In the genomic region with DNA sequence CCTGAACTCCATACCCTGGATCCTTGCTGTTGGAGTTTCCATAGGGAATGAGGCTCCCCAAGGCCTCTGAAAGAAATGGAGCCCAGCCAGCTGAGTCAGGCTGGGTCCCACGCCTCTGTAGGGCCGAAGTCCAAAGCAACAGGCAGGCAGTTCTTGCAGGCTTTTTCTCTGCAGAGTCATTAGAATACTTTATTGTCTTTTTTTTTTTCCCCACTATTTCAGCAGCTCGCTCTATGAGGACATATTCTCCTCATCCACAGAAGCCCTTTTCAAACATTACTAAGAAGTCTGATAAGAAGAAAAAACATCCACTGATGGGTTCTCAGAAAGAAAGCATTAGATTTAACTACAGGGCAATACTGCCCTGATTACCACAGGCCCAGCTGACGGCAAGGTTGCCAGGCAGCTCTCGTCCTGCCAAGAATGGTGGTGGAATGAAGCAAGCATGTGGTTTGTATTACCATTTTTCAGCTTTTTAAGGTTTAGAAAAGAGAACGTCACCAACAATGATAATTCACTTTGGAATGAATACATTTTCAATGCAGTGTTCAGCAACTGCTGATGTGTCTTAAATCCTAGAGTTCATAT, we compare ENCODE assay signal across 8 cellular contexts.
DNase-seq lines count a peak whose midpoint lies in the region; TF ChIP-seq lines count a peak whose summit lies in the region.

No MANE protein-coding gene starts in this region.

- H3K27ac ChIP-seq in brain microvascular endothelial cell, result peak overlapping the region; percentile 80
- peak overlapping the region; percentile 90 for H3K27ac ChIP-seq in subcutaneous abdominal adipose tissue (ENCODE audit: low read depth, low read length)
- no peak overlapping the region for H3K27ac ChIP-seq in MM.1S (ENCODE audit: low read length)

- no peaks in the 10 kb centered on the region for H4K20me1 ChIP-seq in MM.1S (ENCODE audit: insufficient read depth, low read length)

- H3K9ac ChIP-seq in subcutaneous abdominal adipose tissue (ENCODE audit: low read length in 5 of 5), result peak overlapping the region in 1 of 5 donors; percentile 48
- H3K9ac ChIP-seq in MM.1S (ENCODE audit: low read length), result no peak overlapping the region

- H3K79me2 ChIP-seq in MM.1S (ENCODE audit: low read length), result no peaks in the 10 kb centered on the region

- no peak for TF ChIP-seq CTCF in brain microvascular endothelial cell (IDR thresholded peaks at IDR 0.05; ENCODE audit: low read depth, low read length, missing control alignments)
- TF ChIP-seq CTCF in MM.1S (IDR thresholded peaks at IDR 0.05; ENCODE audit: low read length), result no peak

- no peaks in the 10 kb centered on the region for H3F3A ChIP-seq in MM.1S (ENCODE audit: insufficient read depth, low read length)

- H3K4me2 ChIP-seq in MM.1S (ENCODE audit: low read depth, low read length), result no peak overlapping the region

- DNase-seq in HT-29 (ENCODE audit: low spot score) (peak; percentile 68), brain microvascular endothelial cell (peak; percentile 93), left kidney (ENCODE audit: low read depth, low spot score) (peak; percentile 67), activated gamma-delta T cell treated with Interleukin-2 at 50 U/mL for 16 hours (no peak), SK-N-DZ (ENCODE audit: low spot score) (no peak), iPS-NIHi11 (ENCODE audit: low spot score) (no peak), MM.1S (no peak)

- no peaks in the 10 kb centered on the region for H3K9me2 ChIP-seq in MM.1S (replicated peaks; ENCODE audit: insufficient read depth, low read length)

- in situ Hi-C loops in brain microvascular endothelial cell (cut with HindIII; ENCODE audit: low pct_ligation_motif_present, low sequenced_read_pairs), result no loop called here

- H3K9me3 ChIP-seq in subcutaneous abdominal adipose tissue (ENCODE audit: control insufficient read depth in 5 of 5, low read length in 5 of 5) (no peaks in the 10 kb centered on the region), MM.1S (replicated peaks; ENCODE audit: insufficient read depth, low read length) (no peaks in the 10 kb centered on the region)

- no peaks in the 10 kb centered on the region for H3K27me3 ChIP-seq in brain microvascular endothelial cell (replicated peaks)
- no peaks in the 10 kb centered on the region for H3K27me3 ChIP-seq in subcutaneous abdominal adipose tissue (ENCODE audit: control insufficient read depth in 5 of 5, insufficient read depth in 4 of 5, low read length in 5 of 5)
- H3K27me3 ChIP-seq in MM.1S (replicated peaks; ENCODE audit: insufficient read depth, low read length), result no peaks in the 10 kb centered on the region

- no peak overlapping the region for H2AFZ ChIP-seq in MM.1S (ENCODE audit: low read length)

- H3K4me1 ChIP-seq in subcutaneous abdominal adipose tissue (ENCODE audit: control insufficient read depth in 5 of 5, insufficient read depth in 5 of 5, low read length in 5 of 5), result peaks cover 3 to 21% (median 18%) of the 10 kb centered on the region in 5 donors
- peaks cover 4% of the 10 kb centered on the region; the same call in 1 of the 2 replicates for H3K4me1 ChIP-seq in MM.1S (ENCODE audit: low read length)

- no peak overlapping the region for H3K4me3 ChIP-seq in brain microvascular endothelial cell (ENCODE audit: low read depth, low read length)
- H3K4me3 ChIP-seq in subcutaneous abdominal adipose tissue (ENCODE audit: low read depth in 1 of 5, low read length in 5 of 5), result peak overlapping the region in 1 of 5 donors; percentile 32
- H3K4me3 ChIP-seq in MM.1S (ENCODE audit: low read length), result no peak overlapping the region

- H3K36me3 ChIP-seq in brain microvascular endothelial cell (replicated peaks), result no peaks in the 10 kb centered on the region
- no peaks in the 10 kb centered on the region for H3K36me3 ChIP-seq in subcutaneous abdominal adipose tissue (ENCODE audit: control insufficient read depth in 5 of 5, insufficient read depth in 5 of 5, low read length in 5 of 5)
- H3K36me3 ChIP-seq in MM.1S (replicated peaks; ENCODE audit: insufficient read depth, low read length), result no peaks in the 10 kb centered on the region

Comparison
In these comparisons a context has a peak if more than half of its experiments do, and no peak if none do; other contexts are left out.
1. DNase-seq: peak in HT-29 (single experiment), brain microvascular endothelial cell (single experiment) and left kidney (single experiment); none in activated gamma-delta T cell treated with Interleukin-2 at 50 U/mL for 16 hours (single experiment), SK-N-DZ (single experiment), iPS-NIHi11 (single experiment) and MM.1S (single experiment).